Comparison of ENCODE assay signal across 9 cellular contexts in the genomic region with DNA sequence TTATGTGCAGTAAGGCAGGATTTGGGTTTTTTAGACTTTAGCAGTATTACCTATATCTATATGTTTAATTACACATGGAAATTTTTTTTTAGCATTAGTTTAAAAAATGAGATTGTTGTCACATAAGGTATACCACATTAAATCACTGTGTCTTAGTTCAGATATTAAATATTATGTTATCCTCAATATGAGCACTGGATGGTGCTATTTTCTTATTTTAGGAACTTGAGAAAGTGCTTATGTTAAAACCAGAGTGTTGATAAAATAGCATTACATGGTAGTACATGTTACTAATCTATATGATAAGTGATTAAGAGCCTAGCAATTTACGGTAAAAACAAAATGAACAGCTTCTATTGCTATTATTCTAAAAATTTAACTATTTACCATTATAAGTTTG. TPM values are rescaled to one million over a fixed set of nuclear protein-coding genes. Genes with fewer than 3 reads are reported as not detected.
DNase-seq lines count a peak whose midpoint lies in the region; ATAC-seq and TF ChIP-seq lines count a peak whose summit lies in the region.
"Had no signal": no experiment of that assay in that cellular context is flagged by ENCODE, and none has a peak within 500 bp of the region (broad histone marks: within the 10 kb centered on the region; RNA-seq: fewer than 3 reads in every experiment).

No MANE protein-coding gene starts in this region.

- peaks cover 5 to 33% of the 10 kb centered on the region in 2 donors for H3K36me3 Mint-ChIP-seq in activated T-cell treated with anti-CD3 and anti-CD28 coated beads, Interleukin-2, amount 50 U/mL, for 72 hours (ENCODE audit: insufficient read depth in 2 of 2)

- TF ChIP-seq CTCF in fibroblast of mammary gland (conservative IDR thresholded peaks at IDR 0.05; ENCODE audit: control insufficient read depth, insufficient read depth, low read depth, low read length), result no peak
- TF ChIP-seq CTCF in tibial artery (IDR thresholded peaks at IDR 0.05), result peak; percentile 26 to 41
- TF ChIP-seq CTCF in brain microvascular endothelial cell (IDR thresholded peaks at IDR 0.05; ENCODE audit: low read depth, low read length, missing control alignments), result no peak

- no peaks in the 10 kb centered on the region for H3K4me1 Mint-ChIP-seq in activated T-cell treated with anti-CD3 and anti-CD28 coated beads, Interleukin-2, amount 50 U/mL, for 72 hours (ENCODE audit: low read depth)

- H3K27ac Mint-ChIP-seq in activated T-cell treated with anti-CD3 and anti-CD28 coated beads, Interleukin-2, amount 50 U/mL, for 72 hours, result no peak overlapping the region

- intact Hi-C loops in tibial artery (cut with DNase I; ENCODE audit: low total_unique reads), result loop anchor here (10.0 kb wide), 1 partner anchor 639 kb away; no protein-coding TSS in a partner anchor

- H3K4me1 ChIP-seq in tibial artery, result no peaks in the 10 kb centered on the region

- H3K9me3 ChIP-seq in tibial artery, result no peaks in the 10 kb centered on the region

- H3K27me3 ChIP-seq in tibial artery (no peaks in the 10 kb centered on the region), brain microvascular endothelial cell (replicated peaks) (no peaks in the 10 kb centered on the region)

- H3K4me3 ChIP-seq in fibroblast of mammary gland (ENCODE audit: control insufficient read depth, low read depth, low read length), result no peak overlapping the region
- no peak overlapping the region for H3K4me3 ChIP-seq in tibial artery
- H3K4me3 ChIP-seq in brain microvascular endothelial cell (ENCODE audit: low read depth, low read length), result no peak overlapping the region

- DNase-seq in NCI-H446 (lab: John Stamatoyannopoulos, UW) (peak; percentile 32 to 63), NCI-H446 treated with DMSO at 0.1 percent for 48 hours (lab: John Stamatoyannopoulos, UW) (no peak), OCI-M1 (lab: John Stamatoyannopoulos, UW) (peak; percentile 63), fibroblast of mammary gland (ENCODE audit: low read depth) (peak; percentile 26), tibial artery (no peak), brain microvascular endothelial cell (no peak), HK-2 (ENCODE audit: unreplicated experiment) (no peak)
- DNase-seq in activated T-cell treated with anti-CD3 and anti-CD28 coated beads, Interleukin-2, amount 50 U/mL, for 72 hours, result no peak

- in situ Hi-C loops in brain microvascular endothelial cell (cut with HindIII; ENCODE audit: low pct_ligation_motif_present, low sequenced_read_pairs), result no loop called here

- H3K9me3 Mint-ChIP-seq in activated T-cell treated with anti-CD3 and anti-CD28 coated beads, Interleukin-2, amount 50 U/mL, for 72 hours, result no peaks in the 10 kb centered on the region

- H3K27me3 Mint-ChIP-seq in activated T-cell treated with anti-CD3 and anti-CD28 coated beads, Interleukin-2, amount 50 U/mL, for 72 hours (ENCODE audit: low read depth), result no peaks in the 10 kb centered on the region

- H3K36me3 ChIP-seq in tibial artery, result peaks cover 22 to 25% (median 24%) of the 10 kb centered on the region in 3 donors
- H3K36me3 ChIP-seq in brain microvascular endothelial cell (replicated peaks), result peaks cover 2% of the 10 kb centered on the region

- no peak for ATAC-seq in activated T-cell treated with anti-CD3 and anti-CD28 coated beads, Interleukin-2, amount 50 U/mL, for 72 hours (replicated peaks in 1 of 2)

- H3K4me3 Mint-ChIP-seq in activated T-cell treated with anti-CD3 and anti-CD28 coated beads, Interleukin-2, amount 50 U/mL, for 72 hours, result no peak overlapping the region

- H3K27ac ChIP-seq in tibial artery, result no peak overlapping the region
- H3K27ac ChIP-seq in brain microvascular endothelial cell, result no peak overlapping the region

RNA-seq across cellular contexts. Expression of gene MIOS, which starts 28.8 kb away (rescaled TPM):
- 10 to 100 TPM; 49.5 to 60.7 TPM for total RNA-seq in activated T-cell treated with anti-CD3 and anti-CD28 coated beads, Interleukin-2, amount 50 U/mL, for 72 hours

RNA-seq across cellular contexts. Expression of gene UMAD1, which starts 45.1 kb away (rescaled TPM):
- total RNA-seq in activated T-cell treated with anti-CD3 and anti-CD28 coated beads, Interleukin-2, amount 50 U/mL, for 72 hours, result 10 to 100 TPM; 23.7 to 31.4 TPM

RNA-seq across cellular contexts. Expression of gene COL28A1, which starts 59.8 kb away (rescaled TPM):
- under 1 TPM; 0.16 to 0.29 TPM for total RNA-seq in activated T-cell treated with anti-CD3 and anti-CD28 coated beads, Interleukin-2, amount 50 U/mL, for 72 hours
- total RNA-seq: pulmonary artery endothelial cell had no signal

Comparison
In these comparisons a context has a peak if more than half of its experiments do, and no peak if none do; other contexts are left out.
1. DNase-seq: peak in NCI-H446 (2 of 2), OCI-M1 (single experiment) and fibroblast of mammary gland (single experiment); none in NCI-H446 treated with DMSO at 0.1 percent for 48 hours (single experiment), tibial artery (0 of 2), brain microvascular endothelial cell (single experiment), HK-2 (single experiment) and activated T-cell treated with anti-CD3 and anti-CD28 coated beads, Interleukin-2, amount 50 U/mL, for 72 hours (0 of 2).
2. CTCF ChIP-seq: peak in tibial artery (2 of 2); none in fibroblast of mammary gland (single experiment) and brain microvascular endothelial cell (single experiment).